23 cellular contexts compared by ENCODE assay signal in genomic region chr14:93719234-93719633, GRCh38.
"Had no signal": no experiment of that assay in that cellular context is flagged by ENCODE, and none has a peak within 500 bp of the region (broad histone marks: within the 10 kb centered on the region; RNA-seq: fewer than 3 reads in every experiment).

No MANE protein-coding gene starts in this region.

- H3K4me1 ChIP-seq: adrenal gland had no signal

- H3K9me3 ChIP-seq: adrenal gland had no signal

- H3K9ac ChIP-seq: KMS-11 had no signal

- H3K4me3 ChIP-seq: adrenal gland had no signal

- DNase-seq: activated CD4-positive, alpha-beta T cell treated with anti-CD3 and anti-CD28 coated beads for 48 hours; activated CD4-positive, alpha-beta T cell treated with anti-CD3 and anti-CD28 coated beads, Interleukin-2, amount 50 U/mL, for 4 hours; activated CD4-positive, CD25-positive, alpha-beta regulatory T cell treated with anti-CD3 and anti-CD28 coated beads, Interleukin-2, amount 50 U/mL, for 72 hours; activated CD8-positive, alpha-beta T cell treated with anti-CD3 and anti-CD28 coated beads, Interleukin-2, amount 10 ng/mL, durations not matched to agents 7 days and 5 days; activated gamma-delta T cell treated with Interleukin-2 at 50 U/mL for 16 hours; activated naive CD4-positive, alpha-beta T cell treated with anti-CD3 and anti-CD28 coated beads, Interleukin-2, amount 50 U/mL, for 16 hours; activated naive CD8-positive, alpha-beta T cell treated with anti-CD3 and anti-CD28 coated beads, Interleukin-2, amount 10 ng/mL, durations not matched to agents 7 days and 5 days; activated T-cell treated with anti-CD3 and anti-CD28 coated beads, Interleukin-2, amount 50 U/mL, for 72 hours; anterior cingulate cortex; NCI-H1092; NCI-H1417; NCI-H1930; NCI-H2107; NCI-H345; NCI-H510A; NCI-H526 treated with DMSO at 0.1 percent for 48 hours; NCI-H82; SIG-M5; T-helper 17 cell; T-helper 9 cell had no signal

- H3K27me3 ChIP-seq: adrenal gland had no signal

- H3K36me3 ChIP-seq: adrenal gland had no signal

- H3K27ac ChIP-seq: adrenal gland, KMS-11 had no signal

- ATAC-seq: activated CD8-positive, alpha-beta T cell treated with anti-CD3 and anti-CD28 coated beads, Interleukin-2, amount 10 ng/mL, durations not matched to agents 7 days and 5 days; activated T-cell treated with anti-CD3 and anti-CD28 coated beads, Interleukin-2, amount 50 U/mL, for 72 hours; T-helper 17 cell; WTC11 had no signal

- H3K4me2 ChIP-seq: KMS-11 had no signal
